ENCODE assay signal across 8 cellular contexts in genomic region chr2:212536385-212537310, GRCh38. TPM values are rescaled to one million over a fixed set of nuclear protein-coding genes. Genes with fewer than 3 reads are reported as not detected.
DNase-seq lines count a peak whose midpoint lies in the region; ATAC-seq and TF ChIP-seq lines count a peak whose summit lies in the region.

No MANE protein-coding gene starts in this region.

- H3K4me3 ChIP-seq in fibroblast of pulmonary artery (replicated peaks; ENCODE audit: low read depth, low read length) (peak overlapping the region; percentile 60), neuron (ENCODE audit: low read length) (peak overlapping the region; percentile 76)

- peak; percentile 16 for DNase-seq in DMS79 (lab: John Stamatoyannopoulos, UW)
- peak; percentile 53 to 66 for DNase-seq in NCI-H526 (lab: John Stamatoyannopoulos, UW)
- DNase-seq in fibroblast of pulmonary artery (ENCODE audit: low read depth) = no peak

- no peaks in the 10 kb centered on the region for H3K36me3 ChIP-seq in neuron (ENCODE audit: insufficient read depth, low read length)

- ATAC-seq in HG03432 (IDR thresholded peaks at IDR 0.05; ENCODE audit: unreplicated experiment) (no peak), HG03097 (IDR thresholded peaks at IDR 0.05; ENCODE audit: low FRiP score, unreplicated experiment) (no peak), HG03139 (IDR thresholded peaks at IDR 0.05; ENCODE audit: unreplicated experiment) (no peak), esophagus mucosa (no peak)

- no peaks in the 10 kb centered on the region for H3K9me3 ChIP-seq in neuron (ENCODE audit: low read length)

- TF ChIP-seq CTCF in fibroblast of pulmonary artery (IDR thresholded peaks at IDR 0.05; ENCODE audit: low read length, missing control alignments) = no peak

- H3K4me1 ChIP-seq in neuron (ENCODE audit: insufficient read depth, low read length) = peaks cover 43% of the 10 kb centered on the region

- no peaks in the 10 kb centered on the region for H3K27me3 ChIP-seq in neuron (ENCODE audit: insufficient read depth, low read length)

- peak overlapping the region; percentile 98 for H2AFZ ChIP-seq in neuron (ENCODE audit: low read depth, low read length)

RNA-seq across cellular contexts. Expression of gene ERBB4, which starts 2.0 kb away (rescaled TPM):
- total RNA-seq in esophagus mucosa = 0.12 TPM
